ENCODE assay signal across 8 cellular contexts in the genomic region with DNA sequence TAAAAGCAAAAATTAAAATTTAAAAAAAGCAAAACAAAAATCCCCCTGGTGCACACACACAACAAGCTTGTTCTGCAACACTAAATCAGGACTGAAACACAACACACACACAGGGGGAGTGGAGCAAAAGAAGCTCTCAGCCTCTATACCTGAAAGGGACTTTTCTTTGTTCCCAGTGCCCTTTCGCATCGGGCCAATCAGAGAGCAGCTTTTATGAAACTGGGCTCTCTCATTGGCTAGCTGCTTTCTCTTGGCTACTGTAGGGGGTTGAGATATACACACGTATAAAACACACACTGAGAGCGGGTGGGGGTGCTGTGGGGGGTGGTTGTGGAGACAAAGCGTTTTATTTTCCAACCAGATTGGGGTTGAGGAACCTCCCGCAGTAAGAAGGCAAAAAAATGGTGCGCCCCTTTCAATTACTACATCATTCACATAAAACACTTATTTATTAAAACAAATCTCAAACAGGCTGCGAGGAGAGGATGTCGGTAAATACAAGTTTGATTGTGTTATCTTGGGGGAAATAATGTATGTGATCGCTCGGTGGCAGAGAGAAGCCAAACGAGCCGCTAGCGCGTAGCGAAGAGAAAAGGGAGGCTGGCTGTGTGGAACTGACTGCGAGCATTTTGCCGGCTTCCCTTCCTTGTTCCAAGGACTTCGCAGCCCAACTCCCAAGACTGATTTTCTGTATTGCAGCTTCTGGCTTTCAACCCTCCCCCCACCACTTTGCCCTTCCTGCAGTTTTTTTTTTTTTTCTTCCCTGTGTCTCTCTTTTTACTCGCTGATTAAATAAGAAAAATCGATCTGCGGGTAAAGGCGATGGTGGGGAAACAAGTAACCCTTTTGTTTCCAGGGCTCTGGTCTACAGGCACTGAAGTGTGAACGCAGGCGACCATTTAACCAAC. TPM values are rescaled to one million over a fixed set of nuclear protein-coding genes. Genes with fewer than 3 reads are reported as not detected.
DNase-seq lines count a peak whose midpoint lies in the region; ATAC-seq and TF ChIP-seq lines count a peak whose summit lies in the region.

No MANE protein-coding gene starts in this region.

- peak overlapping the region; percentile 93 for H3K4ac ChIP-seq in mesendoderm (ENCODE audit: low read depth, low read length)

- H3K27me3 Mint-ChIP-seq in T-cell, result peaks cover 29 to 55% of the 10 kb centered on the region in 2 donors

- TF ChIP-seq POLR2A in erythroblast (IDR thresholded peaks at IDR 0.05; ENCODE audit: low read length) (peak; percentile 13), tibial nerve (IDR thresholded peaks at IDR 0.05) (peak; percentile 26 to 56)

- H4K8ac ChIP-seq in mesendoderm (ENCODE audit: low read depth, low read length), result no peak overlapping the region

- H3K27ac ChIP-seq in ACC112 (ENCODE audit: low read depth, low read length) (peak overlapping the region; percentile 84), mesendoderm (ENCODE audit: low read depth, low read length) (peak overlapping the region; percentile 81), tibial nerve (peak overlapping the region; percentile 87 to 98 (median 89))

- no CpG with 5 or more reads among the region's 25 CpGs for WGBS in mesendoderm (ENCODE audit: extremely low coverage, insufficient coverage, low lambda C conversion rate)
- WGBS in tibial nerve, 2 donors, result 6 to 7% methylated on average over 25 of the region's 25 CpGs

- no peaks in the 10 kb centered on the region for H3K36me3 Mint-ChIP-seq in T-cell

- CTCF ChIA-PET in T-cell (lab: Charles Lee), result interaction anchor here in 1 of 2 donors (0.6 kb wide), 1 partner anchor 130 kb away, joined by 3 read pairs; no protein-coding TSS in a partner anchor

- no peak overlapping the region for H4K5ac ChIP-seq in mesendoderm (ENCODE audit: low read length)

- H3K36me3 ChIP-seq in ACC112 (ENCODE audit: insufficient read depth, low read length) (no peaks in the 10 kb centered on the region), mesendoderm (ENCODE audit: control insufficient read depth, insufficient read depth, low read length) (no peaks in the 10 kb centered on the region), tibial nerve (no peaks in the 10 kb centered on the region)

- peak overlapping the region in 2 of 3 donors; percentile 49 to 73 for H3K4me3 Mint-ChIP-seq in T-cell

- peak overlapping the region; percentile 90 for H3K56ac ChIP-seq in mesendoderm (ENCODE audit: low read length)

- no peak overlapping the region for H2AK5ac ChIP-seq in mesendoderm (ENCODE audit: low read length)

- H3K4me1 Mint-ChIP-seq in T-cell, result peaks cover 25 to 32% (median 27%) of the 10 kb centered on the region in 3 donors

- peak overlapping the region; percentile 66 for H3K4me2 ChIP-seq in mesendoderm (ENCODE audit: low read length)

- H3K9ac ChIP-seq in mesendoderm (ENCODE audit: low read length), result peak overlapping the region; percentile 89

- H3K4me1 ChIP-seq in ACC112 (ENCODE audit: control insufficient read depth, insufficient read depth, low read length, unreplicated experiment) (peaks cover 8% of the 10 kb centered on the region), mesendoderm (ENCODE audit: control insufficient read depth, low read depth, low read length) (peaks cover 5% of the 10 kb centered on the region), tibial nerve (peaks cover 0 to 21% (median 0%) of the 10 kb centered on the region in 4 donors)

- POLR2A ChIA-PET in T-cell (lab: Charles Lee), result interaction anchor here in 1 of 2 donors (0.5 kb wide), 1 partner anchor 1701 kb away, joined by 4 read pairs; no protein-coding TSS in a partner anchor

- peak overlapping the region; percentile 83 for H3K4me3 ChIP-seq in ACC112 (ENCODE audit: low read depth, low read length)
- H3K4me3 ChIP-seq in mesendoderm (ENCODE audit: low read length), result peak overlapping the region; percentile 75
- peak overlapping the region; percentile 47 to 62 (median 56) for H3K4me3 ChIP-seq in tibial nerve

- peak overlapping the region; percentile 81 for H2AFZ ChIP-seq in ACC112 (ENCODE audit: low read length, unreplicated experiment)

- peak overlapping the region in 1 of 2 donors; percentile 43 for H3K27ac Mint-ChIP-seq in T-cell

- H2BK120ac ChIP-seq in mesendoderm (ENCODE audit: low read depth, low read length), result peak overlapping the region; percentile 17

- H3K9me3 ChIP-seq in tibial nerve, result no peaks in the 10 kb centered on the region

- H3K18ac ChIP-seq in mesendoderm (ENCODE audit: low read length), result peak overlapping the region; percentile 90

- no peak overlapping the region for H2BK15ac ChIP-seq in mesendoderm (replicated peaks; ENCODE audit: low read depth)

- DNase-seq in NCI-H128 (lab: John Stamatoyannopoulos, UW; ENCODE audit: unreplicated experiment), result peak; percentile 70
- DNase-seq in T-cell, result peak in 6 of 34 experiments; percentile 2 to 24 (median 10)
- peak; percentile 74 to 81 for DNase-seq in erythroblast (lab: John Stamatoyannopoulos, UW)
- DNase-seq in mesendoderm, result peak; percentile 99
- DNase-seq in tibial nerve (ENCODE audit: low spot score in 2 of 2), result peak; percentile 52 to 67

- no peak overlapping the region for H3K23ac ChIP-seq in mesendoderm (ENCODE audit: low read length)

- no peaks in the 10 kb centered on the region for H3K79me1 ChIP-seq in mesendoderm (ENCODE audit: low read length)

- H3K27me3 ChIP-seq in ACC112 (ENCODE audit: insufficient read depth, low read length) (no peaks in the 10 kb centered on the region), mesendoderm (ENCODE audit: insufficient read depth, low read length, poor library complexity) (no peaks in the 10 kb centered on the region), tibial nerve (no peaks in the 10 kb centered on the region)

- peak overlapping the region; percentile 83 for H2BK5ac ChIP-seq in mesendoderm (ENCODE audit: low read length)

- peak; percentile 78 for ATAC-seq in GM18499 (IDR thresholded peaks at IDR 0.05; ENCODE audit: insufficient read depth, unreplicated experiment)
- ATAC-seq in HG02763 (IDR thresholded peaks at IDR 0.05; ENCODE audit: unreplicated experiment), result peak; percentile 82
- ATAC-seq in T-cell (replicated peaks in 1 of 4), result peak in 1 of 4 experiments; percentile 73

- no peak for TF ChIP-seq CTCF in tibial nerve (IDR thresholded peaks at IDR 0.05)

- H3K79me2 ChIP-seq in ACC112 (ENCODE audit: control insufficient read depth, insufficient read depth, low read length, unreplicated experiment) (peaks cover 16% of the 10 kb centered on the region), mesendoderm (ENCODE audit: control insufficient read depth, insufficient read depth, low read length) (peaks cover 25% of the 10 kb centered on the region)

- peak in 1 of 2 donors; percentile 58 for TF ChIP-seq EP300 in tibial nerve (IDR thresholded peaks at IDR 0.05)

- H3K9me3 Mint-ChIP-seq in T-cell, result peaks cover 0 to 3% (median 0%) of the 10 kb centered on the region in 3 donors

RNA-seq across cellular contexts. Expression of gene ZNF608, which starts 2.5 kb away (rescaled TPM):
- total RNA-seq in T-cell (1 to 10 TPM in 2 of 5 donors, under 1 TPM in 3; 0.26 to 1.3 (median 0.49) TPM), tibial nerve (10 to 100 TPM; 16.3 to 34.8 (median 23.7) TPM)
- 45.0 TPM for polyA plus RNA-seq in mesendoderm (2013, experiment 1 of 2)
- polyA plus RNA-seq in mesendoderm (2013, experiment 2 of 2), result 42.8 TPM

Comparison
In these comparisons a context has a peak if more than half of its experiments do, and no peak if none do; other contexts are left out.
1. RNA of gene ZNF608, which starts 2.5 kb away (total RNA-seq): 16.3 to 34.8 TPM in tibial nerve; 0.26 to 1.3 TPM in T-cell; every median in the first group is over 4 times any median in the second.
2. Peak in every context shown above with its lines, with median percentiles within 50 percentile points of each other: H3K27ac ChIP-seq and H3K4me3 ChIP-seq.